33 cellular contexts compared by ENCODE assay signal in genomic region chr3:122934251-122934650, GRCh38.
"Had no signal": no experiment of that assay in that cellular context is flagged by ENCODE, and none has a peak within 500 bp of the region (broad histone marks: within the 10 kb centered on the region; RNA-seq: fewer than 3 reads in every experiment).

No MANE protein-coding gene starts in this region.

- H3K4me3 ChIP-seq: cardiac muscle cell, MG63, Peyer's patch had no signal

- DNase-seq: activated CD4-positive, alpha-beta memory T cell treated with anti-CD3 and anti-CD28 coated beads, Interleukin-2, amount 10 ng/mL, durations not matched to agents 7 days and 5 days; activated CD4-positive, alpha-beta T cell treated with anti-CD3 and anti-CD28 coated beads for 1 hour; activated CD4-positive, alpha-beta T cell treated with anti-CD3 and anti-CD28 coated beads for 48 hours; activated CD4-positive, CD25-positive, alpha-beta regulatory T cell; activated CD8-positive, alpha-beta memory T cell treated with anti-CD3 and anti-CD28 coated beads for 24 hours; activated CD8-positive, alpha-beta memory T cell treated with anti-CD3 and anti-CD28 coated beads, Interleukin-2, amount 10 ng/mL, durations not matched to agents 7 days and 5 days; activated CD8-positive, alpha-beta memory T cell treated with anti-CD3 and anti-CD28 coated beads, Interleukin-2, amount 50 U/mL, for 48 hours; activated effector memory CD4-positive, alpha-beta T cell treated with Interleukin-2 at 50 U/mL for 16 hours; activated naive CD4-positive, alpha-beta T cell treated with anti-CD3 and anti-CD28 coated beads, Interleukin-2, amount 10 ng/mL, durations not matched to agents 7 days and 5 days; activated naive CD8-positive, alpha-beta T cell treated with anti-CD3 and anti-CD28 coated beads, Interleukin-2, amount 50 U/mL, for 24 hours; activated T-cell treated with anti-CD3 and anti-CD28 coated beads, Interleukin-2, amount 50 U/mL, for 48 hours; anterior cingulate cortex; Karpas-422; KBM-7; MG63; NCI-H1048; NCI-H1105 treated with DMSO at 0.1 percent for 48 hours; NCI-H1436; NCI-H1694; NCI-H1930; NCI-H2081 treated with DMSO at 0.1 percent for 48 hours; NCI-H226; NCI-H524 treated with DMSO at 0.1 percent for 48 hours; NCI-H748 treated with DMSO at 0.1 percent for 48 hours; NK-92 treated with Interleukin-12 subunit alpha and Interleukin-12 subunit beta, amount 100 ng/mL, for 24 hours; PC-3; Peyer's patch; Right ventricle myocardium superior; RPMI8226; SW 1271; T1000; WERI-Rb-1 had no signal

- H3K27ac ChIP-seq: cardiac muscle cell, Peyer's patch, WERI-Rb-1 had no signal

- H3K9me3 ChIP-seq: MG63, Peyer's patch had no signal

- H3K27me3 ChIP-seq: cardiac muscle cell, Peyer's patch had no signal

- H3K4me1 ChIP-seq: Peyer's patch had no signal

- H3K36me3 ChIP-seq: cardiac muscle cell, MG63, Peyer's patch, WERI-Rb-1 had no signal
